ENCODE assay signal across 8 cellular contexts in genomic region chr13:32586022-32586900, GRCh38. TPM values are rescaled to one million over a fixed set of nuclear protein-coding genes. Genes with fewer than 3 reads are reported as not detected.
DNase-seq lines count a peak whose midpoint lies in the region; ATAC-seq and TF ChIP-seq lines count a peak whose summit lies in the region.

Gene PDS5B, plus strand, starts transcription at chr13:32586452. Its CDS starts 62,321 bp downstream, at chr13:32648773.

- H3K27ac ChIP-seq in dorsolateral prefrontal cortex = peak within 1 kb of the TSS; percentile 83 to 99 (median 97)
- peak within 1 kb of the TSS; percentile 88 to 89 for H3K27ac ChIP-seq in liver (ENCODE audit: low read depth in 1 of 2, low read length in 2 of 2)

- peaks cover 4 to 25% (median 13%) of the 10 kb centered on the region in 4 donors for H3K4me1 ChIP-seq in liver (ENCODE audit: control insufficient read depth in 4 of 4, insufficient read depth in 4 of 4, low read length in 3 of 4)

- peak; percentile 57 to 98 (median 90) for TF ChIP-seq CTCF in dorsolateral prefrontal cortex (IDR thresholded peaks at IDR 0.05 in 54 of 56, conservative IDR thresholded peaks at IDR 0.05 in 2 of 56; ENCODE audit: low read depth in 1 of 56, partially characterized antibody in 56 of 56)
- TF ChIP-seq CTCF in liver (IDR thresholded peaks at IDR 0.05; ENCODE audit: low read depth, low read length, missing input control) = peak; percentile 95

- H3K9me3 ChIP-seq in liver (ENCODE audit: control insufficient read depth in 4 of 4, low read length in 3 of 4) = no peaks in the 10 kb centered on the region

- H3K9ac ChIP-seq in liver (ENCODE audit: low read depth in 1 of 2, low read length in 2 of 2) = peak within 1 kb of the TSS; percentile 87 to 92

- under 1% methylated on average over 97 of the region's 97 CpGs for WGBS in liver

- H3K36me3 ChIP-seq in liver (ENCODE audit: control insufficient read depth in 4 of 4, insufficient read depth in 3 of 4, low read depth in 1 of 4, low read length in 3 of 4) = no peaks in the 10 kb centered on the region

- H3K27me3 ChIP-seq in dorsolateral prefrontal cortex (no peaks in the 10 kb centered on the region), liver (ENCODE audit: control insufficient read depth in 4 of 4, insufficient read depth in 4 of 4, low read length in 3 of 4) (no peaks in the 10 kb centered on the region)

- H3K4me3 ChIP-seq in dorsolateral prefrontal cortex (peak within 1 kb of the TSS; percentile 59 to 98 (median 82)), liver (ENCODE audit: low read depth in 1 of 3, low read length in 3 of 3) (peak within 1 kb of the TSS; percentile 62 to 95 (median 88))

- peak; percentile 76 for ATAC-seq in GM19395 (IDR thresholded peaks at IDR 0.05; ENCODE audit: unreplicated experiment)
- ATAC-seq in HG03565 (IDR thresholded peaks at IDR 0.05; ENCODE audit: unreplicated experiment) = peak; percentile 74

- intact Hi-C loops in dorsolateral prefrontal cortex (cut with DNase I) = loop anchor here (1.0 to 10.0 kb wide), 6 partner anchors 53 to 1139 kb away; no protein-coding TSS in a partner anchor

- peak; percentile 77 to 83 for TF ChIP-seq RAD21 in liver (IDR thresholded peaks at IDR 0.05)

- DNase-seq in CD1c-positive myeloid dendritic cell (ENCODE audit: extremely low spot score) (peak; percentile 98), NCI-H774 (lab: John Stamatoyannopoulos, UW) (peak; percentile 86), dorsolateral prefrontal cortex (peak; percentile 79 to 97 (median 92))
- DNase-seq in activated CD4-positive, alpha-beta T cell treated with anti-CD3 and anti-CD28 coated beads, Interleukin-2, amount 50 U/mL, for 48 hours = peak; percentile 90 to 91
- peak; percentile 93 for DNase-seq in stimulated activated CD4-positive, alpha-beta T cell treated with anti-CD3 and anti-CD28 coated beads, Interleukin-4, amount 100 ng/mL, for 24 hours

TF ChIP-seq in liver, 16 proteins besides CTCF, POLR2A, EP300 and RAD21:
- TF ChIP-seq JUND (IDR thresholded peaks at IDR 0.05) = no peak
- peak; percentile 12 for TF ChIP-seq SP1 (IDR thresholded peaks at IDR 0.05)
- TF ChIP-seq YY1 (IDR thresholded peaks at IDR 0.05) = peak; percentile 97

RNA-seq across cellular contexts. Expression of gene PDS5B, which starts in this region (rescaled TPM):
- total RNA-seq in dorsolateral prefrontal cortex (100 to 1,000 TPM in 78 of 120 experiments, 10 to 100 TPM in 42; 55.6 to 161 (median 108) TPM), liver (10 to 100 TPM; 17.9 to 24.3 TPM)
- 1 to 10 TPM; 3.6 to 7.9 TPM for polyA plus RNA-seq in liver

Comparison
In these comparisons a context has a peak if more than half of its experiments do, and no peak if none do; other contexts are left out.
1. Peak in every context shown above with its lines: DNase-seq, ATAC-seq, H3K4me3 ChIP-seq and H3K27ac ChIP-seq.